Comparison of ENCODE assay signal across 1 cellular context in genomic region chr6:72721346-72721745, GRCh38.
TF ChIP-seq lines count a peak whose summit lies in the region.

No MANE protein-coding gene starts in this region.

TF ChIP-seq in SK-N-SH, 30 proteins besides CTCF, POLR2A, EP300 and RAD21 (continued from another document):
- no peak for TF ChIP-seq REST (IDR thresholded peaks at IDR 0.05; ENCODE audit: low read depth, low read length)
